16 cellular contexts compared by ENCODE assay signal in the genomic region with DNA sequence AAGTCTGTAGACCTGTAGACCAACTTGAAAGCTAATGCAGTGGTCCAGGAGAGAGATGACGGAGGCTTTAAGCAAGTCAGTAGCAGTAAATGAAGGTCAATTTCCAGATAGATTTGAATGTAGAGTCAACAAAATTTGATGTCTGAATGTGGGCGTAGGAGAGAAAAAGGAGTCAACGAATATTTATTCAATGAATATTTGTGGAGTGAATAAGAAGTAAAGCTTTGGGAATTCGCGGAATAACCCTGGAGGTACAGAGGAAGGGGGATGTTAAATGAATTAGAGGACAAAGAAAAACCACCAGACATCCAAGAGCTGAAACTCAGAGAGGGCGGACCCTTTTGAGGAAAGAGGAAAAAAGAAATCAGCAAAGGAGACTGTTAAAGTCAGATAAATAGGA. TPM values are rescaled to one million over a fixed set of nuclear protein-coding genes. Genes with fewer than 3 reads are reported as not detected.
DNase-seq lines count a peak whose midpoint lies in the region; ATAC-seq and TF ChIP-seq lines count a peak whose summit lies in the region.
"Had no signal": no experiment of that assay in that cellular context is flagged by ENCODE, and none has a peak within 500 bp of the region (broad histone marks: within the 10 kb centered on the region; RNA-seq: fewer than 3 reads in every experiment).

No MANE protein-coding gene starts in this region.

- H3K4me2 ChIP-seq in GM23248 (ENCODE audit: unreplicated experiment) (peak overlapping the region; percentile 79), smooth muscle cell (peak overlapping the region; percentile 82)

- H3K9me3 ChIP-seq in GM23248 (ENCODE audit: low read depth), result no peaks in the 10 kb centered on the region
- H3K9me3 ChIP-seq in smooth muscle cell (replicated peaks; ENCODE audit: low read depth), result no peaks in the 10 kb centered on the region

- no peak overlapping the region for H2AFZ ChIP-seq in GM23248
- H2AFZ ChIP-seq in smooth muscle cell (ENCODE audit: low read depth), result no peak overlapping the region

- H3F3A ChIP-seq in GM23248 (ENCODE audit: insufficient read depth) (peaks cover 60% of the 10 kb centered on the region), smooth muscle cell (ENCODE audit: low read depth) (peaks cover 31% of the 10 kb centered on the region)

- no peaks in the 10 kb centered on the region for H3K27me3 ChIP-seq in GM23248 (replicated peaks; ENCODE audit: insufficient read depth)
- H3K27me3 ChIP-seq in smooth muscle cell (ENCODE audit: low read depth), result no peaks in the 10 kb centered on the region

- peak; percentile 70 for DNase-seq in GM23248
- DNase-seq in amniotic epithelial cell (ENCODE audit: low read depth), result peak; percentile 87
- DNase-seq in fibroblast of villous mesenchyme (ENCODE audit: low read depth), result peak; percentile 62
- no peak for DNase-seq in smooth muscle cell (lab: John Stamatoyannopoulos, UW; ENCODE audit: unreplicated experiment)
- DNase-seq in NCI-H1105 (lab: John Stamatoyannopoulos, UW), result no peak
- DNase-seq in activated T-cell treated with anti-CD3 and anti-CD28 coated beads, Interleukin-2, amount 50 U/mL, for 24 hours, result no peak
- DNase-seq: activated CD8-positive, alpha-beta memory T cell treated with anti-CD3 and anti-CD28 coated beads for 24 hours; activated naive CD4-positive, alpha-beta T cell treated with anti-CD3 and anti-CD28 coated beads for 36 hours; COR-L47; glutamatergic neuron; left ventricle myocardium superior; posterior cingulate gyrus; stimulated activated CD4-positive, alpha-beta T cell treated with anti-CD3 and anti-CD28 coated beads, Interleukin-4, amount 100 ng/mL, for 24 hours; stimulated activated naive CD8-positive, alpha-beta T cell treated with anti-CD3 and anti-CD28 coated beads, Interleukin-15, Interleukin-2, amounts not matched to agents 100 U/mL and 50 U/mL, for 24 hours had no signal

- peaks cover 11% of the 10 kb centered on the region for H3K4me1 Mint-ChIP-seq in activated T-cell treated with anti-CD3 and anti-CD28 coated beads, Interleukin-2, amount 50 U/mL, for 24 hours (ENCODE audit: low read depth)

- H3K4me3 ChIP-seq in GM23248 (peak overlapping the region; percentile 36), fibroblast of villous mesenchyme (ENCODE audit: low read depth, low read length) (no peak overlapping the region), smooth muscle cell (no peak overlapping the region)

- H3K36me3 ChIP-seq in GM23248 (ENCODE audit: low read depth) (no peaks in the 10 kb centered on the region), smooth muscle cell (ENCODE audit: low read depth) (no peaks in the 10 kb centered on the region)

- in situ Hi-C loops in GM23248 (cut with MboI), result loop anchor here (25.0 kb wide), 1 partner anchor 378 kb away; no protein-coding TSS in a partner anchor

- peaks cover 57% of the 10 kb centered on the region for H3K4me1 ChIP-seq in GM23248 (ENCODE audit: insufficient read depth)
- peaks cover 6% of the 10 kb centered on the region for H3K4me1 ChIP-seq in smooth muscle cell (ENCODE audit: low read depth)

- no peak for ATAC-seq in HG03108 (IDR thresholded peaks at IDR 0.05; ENCODE audit: unreplicated experiment)
- ATAC-seq: stimulated activated naive CD8-positive, alpha-beta T cell treated with anti-CD3 and anti-CD28 coated beads, Interleukin-15, Interleukin-2, amounts not matched to agents 100 U/mL and 50 U/mL, for 24 hours had no signal

- no peak overlapping the region for H3K27ac Mint-ChIP-seq in activated T-cell treated with anti-CD3 and anti-CD28 coated beads, Interleukin-2, amount 50 U/mL, for 24 hours
- H3K27ac Mint-ChIP-seq: activated naive CD4-positive, alpha-beta T cell treated with anti-CD3 and anti-CD28 coated beads for 36 hours; dendritic cell treated with granulocyte-macrophage colony-stimulating factor and Interleukin-4, amounts not matched to agents 40 ng/mL and 50 ng/mL, for 4 days had no signal

- H3K27ac ChIP-seq in GM23248, result peak overlapping the region; percentile 91
- H3K27ac ChIP-seq in smooth muscle cell (ENCODE audit: low read depth), result peak overlapping the region; percentile 96

- H3K36me3 Mint-ChIP-seq in activated T-cell treated with anti-CD3 and anti-CD28 coated beads, Interleukin-2, amount 50 U/mL, for 24 hours (ENCODE audit: low read depth), result no peaks in the 10 kb centered on the region

- no peaks in the 10 kb centered on the region for H3K9me3 Mint-ChIP-seq in activated T-cell treated with anti-CD3 and anti-CD28 coated beads, Interleukin-2, amount 50 U/mL, for 24 hours
- H3K9me3 Mint-ChIP-seq: activated naive CD4-positive, alpha-beta T cell treated with anti-CD3 and anti-CD28 coated beads for 36 hours; dendritic cell treated with granulocyte-macrophage colony-stimulating factor and Interleukin-4, amounts not matched to agents 40 ng/mL and 50 ng/mL, for 4 days had no signal

- H3K9ac ChIP-seq in GM23248 (peak overlapping the region; percentile 47; the same call in 1 of the 2 replicates), smooth muscle cell (ENCODE audit: low read depth) (peak overlapping the region; percentile 69)

- H3K27me3 Mint-ChIP-seq in activated T-cell treated with anti-CD3 and anti-CD28 coated beads, Interleukin-2, amount 50 U/mL, for 24 hours, result peaks cover 28% of the 10 kb centered on the region

- 35 to 41% methylated on average over 6 of the region's 6 CpGs for WGBS in GM23248 (ENCODE audit: low coverage in 1 of 2, low lambda C conversion rate in 2 of 2, missing lambda C conversion rate in 2 of 2), 2 experiments
- WGBS in smooth muscle cell (ENCODE audit: low lambda C conversion rate), result 23% methylated on average over 6 of the region's 6 CpGs

- no peak overlapping the region for H3K4me3 Mint-ChIP-seq in activated T-cell treated with anti-CD3 and anti-CD28 coated beads, Interleukin-2, amount 50 U/mL, for 24 hours
- H3K4me3 Mint-ChIP-seq: activated naive CD4-positive, alpha-beta T cell treated with anti-CD3 and anti-CD28 coated beads for 36 hours; dendritic cell treated with granulocyte-macrophage colony-stimulating factor and Interleukin-4, amounts not matched to agents 40 ng/mL and 50 ng/mL, for 4 days had no signal

- H4K20me1 ChIP-seq in GM23248 (ENCODE audit: insufficient read depth) (no peaks in the 10 kb centered on the region), smooth muscle cell (ENCODE audit: low read depth) (peaks cover 5% of the 10 kb centered on the region)

- TF ChIP-seq CTCF in fibroblast of villous mesenchyme (IDR thresholded peaks at IDR 0.05; ENCODE audit: insufficient read depth, low read depth, low read length) (no peak), smooth muscle cell (IDR thresholded peaks at IDR 0.05; ENCODE audit: borderline replicate concordance, insufficient read depth, poor library complexity, severe bottlenecking) (no peak)

- H3K79me2 ChIP-seq in GM23248 (ENCODE audit: insufficient read depth) (peaks cover 18% of the 10 kb centered on the region), smooth muscle cell (ENCODE audit: low read depth) (peaks cover 20% of the 10 kb centered on the region)

- H3K9me2 ChIP-seq in GM23248 (ENCODE audit: insufficient read depth), result no peaks in the 10 kb centered on the region

RNA-seq across cellular contexts. Expression of a gene that starts 4.4 kb away (rescaled TPM):
- total RNA-seq in GM23248 (2014; rRNA removed; shearing (Covaris generic)), result 306 and 330 TPM in 2 replicates
- polyA plus RNA-seq in GM23248 (2016; fragmentation: Nextera tagmentation; extraction: Ambion mirVana) (288 and 300 TPM in 2 replicates), smooth muscle cell (293 and 372 TPM in 2 replicates)
- total RNA-seq in fibroblast of villous mesenchyme (154 and 393 TPM in 2 replicates), smooth muscle cell (658 and 786 TPM in 2 replicates)

Comparison
In these comparisons a context has a peak if more than half of its experiments do, and no peak if none do; other contexts are left out.
1. DNase-seq: peak in GM23248 (single experiment), amniotic epithelial cell (single experiment) and fibroblast of villous mesenchyme (single experiment); none in smooth muscle cell (single experiment), NCI-H1105 (single experiment) and activated T-cell treated with anti-CD3 and anti-CD28 coated beads, Interleukin-2, amount 50 U/mL, for 24 hours (single experiment).